ENCODE assay signal across 1 cellular context in genomic region chr9:93115486-93115885, GRCh38.
TF ChIP-seq lines count a peak whose summit lies in the region.

No MANE protein-coding gene starts in this region.

TF ChIP-seq in GM23338, 12 proteins besides CTCF, POLR2A, EP300 and RAD21 (continued from another document):
- TF ChIP-seq REST (IDR thresholded peaks at IDR 0.05; ENCODE audit: unreplicated experiment) (no peak), STAT1 (IDR thresholded peaks at IDR 0.05; ENCODE audit: unreplicated experiment) (no peak)
- TF ChIP-seq, protein P1, sequence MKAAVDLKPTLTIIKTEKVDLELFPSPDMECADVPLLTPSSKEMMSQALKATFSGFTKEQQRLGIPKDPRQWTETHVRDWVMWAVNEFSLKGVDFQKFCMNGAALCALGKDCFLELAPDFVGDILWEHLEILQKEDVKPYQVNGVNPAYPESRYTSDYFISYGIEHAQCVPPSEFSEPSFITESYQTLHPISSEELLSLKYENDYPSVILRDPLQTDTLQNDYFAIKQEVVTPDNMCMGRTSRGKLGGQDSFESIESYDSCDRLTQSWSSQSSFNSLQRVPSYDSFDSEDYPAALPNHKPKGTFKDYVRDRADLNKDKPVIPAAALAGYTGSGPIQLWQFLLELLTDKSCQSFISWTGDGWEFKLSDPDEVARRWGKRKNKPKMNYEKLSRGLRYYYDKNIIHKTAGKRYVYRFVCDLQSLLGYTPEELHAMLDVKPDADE (IDR thresholded peaks at IDR 0.05), result no peak
